Comparison of ENCODE assay signal across 12 cellular contexts in the genomic region with DNA sequence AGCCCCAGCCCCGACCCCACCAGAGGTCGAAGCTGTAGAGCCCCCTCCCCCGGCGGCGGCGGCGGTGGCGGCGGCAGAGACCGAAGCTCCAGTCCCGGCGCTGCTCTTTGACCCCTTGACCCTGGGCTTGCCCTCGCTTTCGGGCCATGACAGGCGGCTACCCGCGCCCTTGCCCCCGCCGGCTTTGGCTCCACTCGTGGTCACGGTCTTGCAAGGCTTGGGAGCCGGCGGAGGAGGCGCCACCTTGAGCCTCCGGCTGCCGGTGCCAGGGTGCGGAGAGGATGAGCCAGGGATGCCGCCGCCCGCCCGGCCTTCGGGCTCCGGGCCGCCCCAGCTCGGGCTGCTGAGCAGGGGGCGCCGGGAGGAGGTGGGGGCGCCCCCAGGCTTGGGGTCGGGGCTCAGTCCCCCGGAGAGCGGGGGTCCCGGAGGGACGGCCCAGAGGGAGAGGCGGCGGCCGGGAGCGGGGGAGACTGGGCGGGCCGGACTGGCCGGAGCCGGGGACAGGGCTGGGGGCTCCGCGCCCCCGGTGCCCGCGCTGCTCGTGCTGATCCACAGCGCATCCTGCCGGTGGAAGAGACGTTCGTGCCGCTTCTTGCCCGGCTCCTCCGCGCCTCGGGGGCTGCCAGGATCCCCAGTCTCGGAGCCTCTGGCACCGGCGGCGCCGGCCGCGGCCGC. TPM values are rescaled to one million over a fixed set of nuclear protein-coding genes. Genes with fewer than 3 reads are reported as not detected.
DNase-seq lines count a peak whose midpoint lies in the region; ATAC-seq and TF ChIP-seq lines count a peak whose summit lies in the region.
"Had no signal": no experiment of that assay in that cellular context is flagged by ENCODE, and none has a peak within 500 bp of the region (broad histone marks: within the 10 kb centered on the region; RNA-seq: fewer than 3 reads in every experiment).

No MANE protein-coding gene starts in this region.

- H2BK120ac ChIP-seq in mesenchymal stem cell (ENCODE audit: low read depth, low read length), result no peak overlapping the region

- no peak overlapping the region for H2AFZ ChIP-seq in mesenchymal stem cell (ENCODE audit: low read depth, low read length)

- no peak overlapping the region for H4K8ac ChIP-seq in mesenchymal stem cell (ENCODE audit: low read length)

- H3K27ac ChIP-seq in 22Rv1 (no peak overlapping the region), HUES48 (ENCODE audit: low read depth, low read length) (no peak overlapping the region), colonic mucosa (no peak overlapping the region), mesenchymal stem cell (ENCODE audit: low read length, poor library complexity, severe bottlenecking) (no peak overlapping the region)

- H3K9ac ChIP-seq in HUES48 (ENCODE audit: low read depth, low read length) (no peak overlapping the region), colonic mucosa (ENCODE audit: low read depth in 2 of 2, low read length in 2 of 2) (no peak overlapping the region), mesenchymal stem cell (ENCODE audit: low read length) (no peak overlapping the region)

- peak overlapping the region in 1 of 2 experiments; percentile 27 for H3K23ac ChIP-seq in mesenchymal stem cell (ENCODE audit: low read length in 2 of 2)

- TF ChIP-seq CTCF in 22Rv1 (IDR thresholded peaks at IDR 0.05) (peak; percentile 75), colonic mucosa (IDR thresholded peaks at IDR 0.05) (no peak)

- H3K36me3 ChIP-seq in HUES48 (ENCODE audit: control insufficient read depth, insufficient read depth, low read length) (no peaks in the 10 kb centered on the region), colonic mucosa (no peaks in the 10 kb centered on the region), mesenchymal stem cell (ENCODE audit: control insufficient read depth in 1 of 2, insufficient read depth in 2 of 2, low read depth in 1 of 2, low read length in 2 of 2) (no peaks in the 10 kb centered on the region)

- H3K27ac Mint-ChIP-seq in activated naive CD4-positive, alpha-beta T cell treated with anti-CD3 and anti-CD28 coated beads for 36 hours, result no peak overlapping the region
- no peak overlapping the region for H3K27ac Mint-ChIP-seq in activated T-helper 2 cell treated with anti-CD3 and anti-CD28 coated beads, Interferon-gamma antibody, Interleukin-2, Interleukin-4, amounts not matched to agents 10 μg/mL and 5 μg/mL and 100 μg/mL, durations not matched to agents 14 hours and 24 hours and 36 hours

- CTCF ChIA-PET in activated naive CD4-positive, alpha-beta T cell treated with anti-CD3 and anti-CD28 coated beads for 36 hours (lab: Charles Lee), result no interaction called here

- no peaks in the 10 kb centered on the region for H3K9me3 Mint-ChIP-seq in activated naive CD4-positive, alpha-beta T cell treated with anti-CD3 and anti-CD28 coated beads for 36 hours
- H3K9me3 Mint-ChIP-seq in activated T-helper 2 cell treated with anti-CD3 and anti-CD28 coated beads, Interferon-gamma antibody, Interleukin-2, Interleukin-4, amounts not matched to agents 10 μg/mL and 5 μg/mL and 100 μg/mL, durations not matched to agents 14 hours and 24 hours and 36 hours, result no peaks in the 10 kb centered on the region

- no peak overlapping the region for H2AK5ac ChIP-seq in mesenchymal stem cell (ENCODE audit: low read length, severe bottlenecking)

- 4% methylated on average over 63 of the region's 74 CpGs for WGBS in mesenchymal stem cell

- H4K91ac ChIP-seq in mesenchymal stem cell (ENCODE audit: low read length), result no peak overlapping the region

- peak overlapping the region; percentile 47 for H3K4me3 ChIP-seq in HUES48 (ENCODE audit: low read depth, low read length)
- H3K4me3 ChIP-seq in colonic mucosa, result peak overlapping the region; percentile 5
- peak overlapping the region; percentile 3 to 29 for H3K4me3 ChIP-seq in mesenchymal stem cell (ENCODE audit: insufficient read depth in 1 of 2, low read depth in 1 of 2, low read length in 2 of 2)

- H2BK5ac ChIP-seq in mesenchymal stem cell (ENCODE audit: low read depth, low read length, poor library complexity, severe bottlenecking), result no peak overlapping the region

- H3K4me3 Mint-ChIP-seq in activated naive CD4-positive, alpha-beta T cell treated with anti-CD3 and anti-CD28 coated beads for 36 hours, result no peak overlapping the region
- no peak overlapping the region for H3K4me3 Mint-ChIP-seq in activated T-helper 2 cell treated with anti-CD3 and anti-CD28 coated beads, Interferon-gamma antibody, Interleukin-2, Interleukin-4, amounts not matched to agents 10 μg/mL and 5 μg/mL and 100 μg/mL, durations not matched to agents 14 hours and 24 hours and 36 hours (ENCODE audit: low read depth)

- H3K4me1 ChIP-seq in HUES48 (ENCODE audit: control insufficient read depth, insufficient read depth, low read length) (peaks cover 17% of the 10 kb centered on the region), colonic mucosa (peaks cover 5% of the 10 kb centered on the region), mesenchymal stem cell (ENCODE audit: control insufficient read depth, insufficient read depth, low read depth, low read length) (peaks cover 26% of the 10 kb centered on the region)

- H3K27me3 Mint-ChIP-seq in activated naive CD4-positive, alpha-beta T cell treated with anti-CD3 and anti-CD28 coated beads for 36 hours (ENCODE audit: low read depth), result no peaks in the 10 kb centered on the region
- H3K27me3 Mint-ChIP-seq in activated T-helper 2 cell treated with anti-CD3 and anti-CD28 coated beads, Interferon-gamma antibody, Interleukin-2, Interleukin-4, amounts not matched to agents 10 μg/mL and 5 μg/mL and 100 μg/mL, durations not matched to agents 14 hours and 24 hours and 36 hours (ENCODE audit: low read depth), result no peaks in the 10 kb centered on the region

- no peak overlapping the region for H3K14ac ChIP-seq in mesenchymal stem cell (ENCODE audit: low read length in 2 of 2)

- no peak overlapping the region for H3K4ac ChIP-seq in mesenchymal stem cell (ENCODE audit: low read depth in 1 of 2, low read length in 2 of 2)

- intact Hi-C loops in colonic mucosa (cut with DNase I), result no loop called here
- intact Hi-C loops in activated naive CD4-positive, alpha-beta T cell treated with anti-CD3 and anti-CD28 coated beads for 36 hours (cut with micrococcal nuclease), result no loop called here
- intact Hi-C loops in activated T-helper 2 cell treated with anti-CD3 and anti-CD28 coated beads, Interferon-gamma antibody, Interleukin-2, Interleukin-4, amounts not matched to agents 10 μg/mL and 5 μg/mL and 100 μg/mL, durations not matched to agents 14 hours and 24 hours and 36 hours (cut with micrococcal nuclease), result no loop called here

- peaks cover 98% of the 10 kb centered on the region for H3K27me3 ChIP-seq in HUES48 (ENCODE audit: control insufficient read depth, insufficient read depth, low read length)
- H3K27me3 ChIP-seq in colonic mucosa, result peaks cover 58% of the 10 kb centered on the region
- peaks cover 91 to 93% of the 10 kb centered on the region in 2 experiments for H3K27me3 ChIP-seq in mesenchymal stem cell (ENCODE audit: control insufficient read depth in 1 of 2, insufficient read depth in 1 of 2, low read length in 2 of 2)

- peak overlapping the region; percentile 79 for H3K4me2 ChIP-seq in mesenchymal stem cell (ENCODE audit: low read length, poor library complexity, severe bottlenecking)

- H2BK12ac ChIP-seq in mesenchymal stem cell (ENCODE audit: low read length in 2 of 2), result no peak overlapping the region

- no peak for ATAC-seq in GM19452 (IDR thresholded peaks at IDR 0.05; ENCODE audit: unreplicated experiment)

- no peak overlapping the region for H3K18ac ChIP-seq in mesenchymal stem cell (ENCODE audit: low read depth in 1 of 2, low read length in 2 of 2)

- H3K79me1 ChIP-seq in mesenchymal stem cell (replicated peaks; ENCODE audit: low read length, poor library complexity, severe bottlenecking), result no peaks in the 10 kb centered on the region

- H3K9me3 ChIP-seq in HUES48 (ENCODE audit: control insufficient read depth, insufficient read depth, low read length), result no peaks in the 10 kb centered on the region
- H3K9me3 ChIP-seq in colonic mucosa, result no peaks in the 10 kb centered on the region
- H3K9me3 ChIP-seq in mesenchymal stem cell (ENCODE audit: control insufficient read depth, low read length), result no peaks in the 10 kb centered on the region

- peaks cover 11% of the 10 kb centered on the region for H3K36me3 Mint-ChIP-seq in activated naive CD4-positive, alpha-beta T cell treated with anti-CD3 and anti-CD28 coated beads for 36 hours (ENCODE audit: low read depth)
- peaks cover 38% of the 10 kb centered on the region for H3K36me3 Mint-ChIP-seq in activated T-helper 2 cell treated with anti-CD3 and anti-CD28 coated beads, Interferon-gamma antibody, Interleukin-2, Interleukin-4, amounts not matched to agents 10 μg/mL and 5 μg/mL and 100 μg/mL, durations not matched to agents 14 hours and 24 hours and 36 hours (ENCODE audit: low read depth)

- no peak overlapping the region for H2BK15ac ChIP-seq in mesenchymal stem cell (ENCODE audit: low read depth, poor library complexity, severe bottlenecking)

- DNase-seq in colonic mucosa (no peak), mesenchymal stem cell (peak; percentile 41), NCI-H1436 treated with DMSO at 0.1 percent for 48 hours (lab: John Stamatoyannopoulos, UW) (no peak)
- DNase-seq in activated naive CD4-positive, alpha-beta T cell treated with anti-CD3 and anti-CD28 coated beads for 36 hours, result no peak
- no peak for DNase-seq in activated T-helper 2 cell treated with anti-CD3 and anti-CD28 coated beads, Interferon-gamma antibody, Interleukin-2, Interleukin-4, amounts not matched to agents 10 μg/mL and 5 μg/mL and 100 μg/mL, durations not matched to agents 14 hours and 24 hours and 36 hours (ENCODE audit: low spot score)
- DNase-seq: aorta; DND-41; stimulated activated naive CD4-positive, alpha-beta T cell treated with Interleukin-2 at 50 U/mL for 16 hours; T-helper 9 cell had no signal

- H3K4me1 Mint-ChIP-seq in activated naive CD4-positive, alpha-beta T cell treated with anti-CD3 and anti-CD28 coated beads for 36 hours (ENCODE audit: low read depth), result peaks cover 30% of the 10 kb centered on the region
- H3K4me1 Mint-ChIP-seq in activated T-helper 2 cell treated with anti-CD3 and anti-CD28 coated beads, Interferon-gamma antibody, Interleukin-2, Interleukin-4, amounts not matched to agents 10 μg/mL and 5 μg/mL and 100 μg/mL, durations not matched to agents 14 hours and 24 hours and 36 hours (ENCODE audit: low read depth), result peaks cover 28% of the 10 kb centered on the region

RNA-seq across cellular contexts. Expression of a gene that starts 0.9 kb away (rescaled TPM):
- total RNA-seq in colonic mucosa, result 1 to 10 TPM in 1 of 2 donors, under 1 TPM in 1; 0.86 to 1.0 TPM
- 0.03 TPM for polyA plus RNA-seq in mesenchymal stem cell (2013, experiment 1 of 2)
- 0.04 TPM for polyA plus RNA-seq in mesenchymal stem cell (2013, experiment 2 of 2)
- 10 to 100 TPM; 26.7 to 28.0 TPM for total RNA-seq in activated naive CD4-positive, alpha-beta T cell treated with anti-CD3 and anti-CD28 coated beads for 36 hours
- 28.9 and 29.0 TPM in 2 replicates for total RNA-seq in activated T-helper 2 cell treated with anti-CD3 and anti-CD28 coated beads, Interferon-gamma antibody, Interleukin-2, Interleukin-4, amounts not matched to agents 10 μg/mL and 5 μg/mL and 100 μg/mL, durations not matched to agents 14 hours and 24 hours and 36 hours

RNA-seq across cellular contexts. Expression of a gene that starts 7.2 kb away (rescaled TPM):
- 10 to 100 TPM; 19.3 to 32.3 TPM for total RNA-seq in colonic mucosa
- 22.7 TPM for polyA plus RNA-seq in mesenchymal stem cell (2013, experiment 1 of 2)
- polyA plus RNA-seq in mesenchymal stem cell (2013, experiment 2 of 2), result 23.2 TPM
- 1 to 10 TPM; 6.4 to 7.7 TPM for total RNA-seq in activated naive CD4-positive, alpha-beta T cell treated with anti-CD3 and anti-CD28 coated beads for 36 hours
- 23.9 and 27.0 TPM in 2 replicates for total RNA-seq in activated T-helper 2 cell treated with anti-CD3 and anti-CD28 coated beads, Interferon-gamma antibody, Interleukin-2, Interleukin-4, amounts not matched to agents 10 μg/mL and 5 μg/mL and 100 μg/mL, durations not matched to agents 14 hours and 24 hours and 36 hours

RNA-seq across cellular contexts. Expression of a gene that starts 14.5 kb away (rescaled TPM):
- 100 to 1,000 TPM in 1 of 2 donors, 10 to 100 TPM in 1; 45.7 to 121 TPM for total RNA-seq in colonic mucosa
- polyA plus RNA-seq in mesenchymal stem cell (2013, experiment 1 of 2), result 168 TPM
- polyA plus RNA-seq in mesenchymal stem cell (2013, experiment 2 of 2), result 171 TPM
- 100 to 1,000 TPM; 194 to 202 TPM for total RNA-seq in activated naive CD4-positive, alpha-beta T cell treated with anti-CD3 and anti-CD28 coated beads for 36 hours
- 180 and 201 TPM in 2 replicates for total RNA-seq in activated T-helper 2 cell treated with anti-CD3 and anti-CD28 coated beads, Interferon-gamma antibody, Interleukin-2, Interleukin-4, amounts not matched to agents 10 μg/mL and 5 μg/mL and 100 μg/mL, durations not matched to agents 14 hours and 24 hours and 36 hours

RNA-seq across cellular contexts. Expression of a gene that starts 17.3 kb away (rescaled TPM):
- total RNA-seq in colonic mucosa, result 10 to 100 TPM; 10.6 to 14.3 TPM
- 8.2 TPM for polyA plus RNA-seq in mesenchymal stem cell (2013, experiment 1 of 2)
- polyA plus RNA-seq in mesenchymal stem cell (2013, experiment 2 of 2), result 8.2 TPM
- 10 to 100 TPM; 10.4 to 10.8 TPM for total RNA-seq in activated naive CD4-positive, alpha-beta T cell treated with anti-CD3 and anti-CD28 coated beads for 36 hours
- 24.7 and 26.2 TPM in 2 replicates for total RNA-seq in activated T-helper 2 cell treated with anti-CD3 and anti-CD28 coated beads, Interferon-gamma antibody, Interleukin-2, Interleukin-4, amounts not matched to agents 10 μg/mL and 5 μg/mL and 100 μg/mL, durations not matched to agents 14 hours and 24 hours and 36 hours

RNA-seq across cellular contexts. Expression of a gene that starts 29.3 kb away (rescaled TPM):
- total RNA-seq in colonic mucosa, result 1 to 10 TPM in 1 of 2 donors, under 1 TPM in 1; 0.80 to 1.6 TPM
- 0.32 TPM for polyA plus RNA-seq in mesenchymal stem cell (2013, experiment 1 of 2)
- 0.29 TPM for polyA plus RNA-seq in mesenchymal stem cell (2013, experiment 2 of 2)
- total RNA-seq in activated naive CD4-positive, alpha-beta T cell treated with anti-CD3 and anti-CD28 coated beads for 36 hours, result 1 to 10 TPM; 5.4 to 6.1 TPM
- total RNA-seq in activated T-helper 2 cell treated with anti-CD3 and anti-CD28 coated beads, Interferon-gamma antibody, Interleukin-2, Interleukin-4, amounts not matched to agents 10 μg/mL and 5 μg/mL and 100 μg/mL, durations not matched to agents 14 hours and 24 hours and 36 hours, result 11.3 and 13.0 TPM in 2 replicates

Comparison
In these comparisons a context has a peak if more than half of its experiments do, and no peak if none do; other contexts are left out.
1. RNA of a gene that starts 0.9 kb away (total RNA-seq): 28.9 to 29.0 TPM in activated T-helper 2 cell treated with anti-CD3 and anti-CD28 coated beads, Interferon-gamma antibody, Interleukin-2, Interleukin-4, amounts not matched to agents 10 μg/mL and 5 μg/mL and 100 μg/mL, durations not matched to agents 14 hours and 24 hours and 36 hours and 26.7 to 28.0 TPM in activated naive CD4-positive, alpha-beta T cell treated with anti-CD3 and anti-CD28 coated beads for 36 hours; 0.86 to 1.0 TPM in colonic mucosa; every median in the first group is over 10 times any median in the second.
2. Peak in every context shown above with its lines, with median percentiles within 50 percentile points of each other: H3K4me3 ChIP-seq.